12 cellular contexts compared by ENCODE assay signal in genomic region chr14:54570651-54571415, GRCh38. TPM values are rescaled to one million over a fixed set of nuclear protein-coding genes. Genes with fewer than 3 reads are reported as not detected.
A peak's percentile ranks its signal among the peaks of the same experiment; 100 is the strongest.
DNase-seq lines count a peak whose midpoint lies in the region; ATAC-seq, FAIRE-seq and TF ChIP-seq lines count a peak whose summit lies in the region.
"Had no signal": no experiment of that assay in that cellular context is flagged by ENCODE, and none has a peak within 500 bp of the region (broad histone marks: within the 10 kb centered on the region; RNA-seq: fewer than 3 reads in every experiment).

No MANE protein-coding gene starts in this region.

- CTCF ChIA-PET in mammary epithelial cell (lab: Charles Lee; ENCODE audit: low non-redundant PET): interaction anchor here (0.5 kb wide), 1 partner anchor 676 kb away, joined by 7 read pairs; no protein-coding TSS in a partner anchor

- H3K9me3 ChIP-seq in left ventricle myocardium inferior (replicated peaks) (peaks cover 11% of the 10 kb centered on the region), mammary epithelial cell (replicated peaks; ENCODE audit: insufficient read depth, low read length) (no peaks in the 10 kb centered on the region), keratinocyte (ENCODE audit: control insufficient read depth, low read depth, low read length) (no peaks in the 10 kb centered on the region)
- H3K9me3 ChIP-seq in effector memory CD4-positive, alpha-beta T cell (ENCODE audit: control insufficient read depth, low read length): no peaks in the 10 kb centered on the region

- H3K4me1 ChIP-seq in left ventricle myocardium inferior (peaks cover 97% of the 10 kb centered on the region), mammary epithelial cell (ENCODE audit: insufficient read depth, low read length) (peaks cover 25% of the 10 kb centered on the region), keratinocyte (ENCODE audit: control insufficient read depth, extremely low read depth, insufficient read depth, low read length) (peaks cover 35% of the 10 kb centered on the region)
- H3K4me1 ChIP-seq in effector memory CD4-positive, alpha-beta T cell (ENCODE audit: control insufficient read depth, insufficient read depth, low read length, poor library complexity, severe bottlenecking): peaks cover 5% of the 10 kb centered on the region

- H2AFZ ChIP-seq in mammary epithelial cell (ENCODE audit: low read depth, low read length): no peak overlapping the region
- no peak overlapping the region for H2AFZ ChIP-seq in keratinocyte (ENCODE audit: control insufficient read depth, low read length)

- H3K9ac ChIP-seq in mammary epithelial cell (ENCODE audit: insufficient read depth, low read length) (peak overlapping the region; percentile 47), keratinocyte (ENCODE audit: control insufficient read depth, extremely low read depth, insufficient read depth, low read length) (peak overlapping the region; percentile 90)

- H3K27ac ChIP-seq in left ventricle myocardium inferior (replicated peaks) (peak overlapping the region; percentile 99), mammary epithelial cell (ENCODE audit: insufficient read depth, low read depth, low read length) (peak overlapping the region; percentile 88), keratinocyte (ENCODE audit: control insufficient read depth, insufficient read depth, low read length) (peak overlapping the region; percentile 94)
- H3K27ac ChIP-seq in effector memory CD4-positive, alpha-beta T cell (ENCODE audit: insufficient read depth, low read length, poor library complexity, severe bottlenecking): no peak overlapping the region
- H3K27ac ChIP-seq: C4-2B had no signal

- WGBS in mammary epithelial cell (ENCODE audit: low coverage, missing lambda C conversion rate): 66% methylated on average over 5 of the region's 5 CpGs

- peaks cover 90% of the 10 kb centered on the region for H3K79me2 ChIP-seq in mammary epithelial cell (ENCODE audit: insufficient read depth, low read length)
- H3K79me2 ChIP-seq in keratinocyte (ENCODE audit: control insufficient read depth, insufficient read depth, low read length): peaks cover 80% of the 10 kb centered on the region

- intact Hi-C loops in left ventricle myocardium inferior (cut with micrococcal nuclease) (loop anchor here (5.0 kb wide), 1 partner anchor 121 kb away; no protein-coding TSS in a partner anchor), Right ventricle myocardium superior (cut with DNase I) (no loop called here), mammary epithelial cell (cut with micrococcal nuclease) (no loop called here)

- dilution Hi-C loops in mammary epithelial cell (cut with HindIII; ENCODE audit: low sequenced_read_pairs) (no loop called here), keratinocyte (cut with MboI; ENCODE audit: extremely low pct_ligation_motif_present, low sequenced_read_pairs) (no loop called here)

- BruUV-seq in mammary epithelial cell (replicated peaks; lab: Mats Ljungman, UMichigan): no TSS peak

- H3K4me2 ChIP-seq in mammary epithelial cell (ENCODE audit: insufficient read depth, low read depth, low read length) (peak overlapping the region; percentile 100), keratinocyte (ENCODE audit: control insufficient read depth, extremely low read depth, insufficient read depth, low read depth, low read length) (peak overlapping the region; percentile 95)

- H4K20me1 ChIP-seq in mammary epithelial cell (ENCODE audit: insufficient read depth, low read length) (no peaks in the 10 kb centered on the region), keratinocyte (ENCODE audit: control insufficient read depth, extremely low read depth, insufficient read depth, low read length) (no peaks in the 10 kb centered on the region)

- peaks cover 2% of the 10 kb centered on the region for H3K9me1 ChIP-seq in keratinocyte (ENCODE audit: control insufficient read depth, extremely low read depth, insufficient read depth, low read length)

- no peaks in the 10 kb centered on the region for H3K27me3 ChIP-seq in left ventricle myocardium inferior (ENCODE audit: low read depth)
- H3K27me3 ChIP-seq in mammary epithelial cell (ENCODE audit: insufficient read depth, low read length): no peaks in the 10 kb centered on the region
- H3K27me3 ChIP-seq in keratinocyte (ENCODE audit: control insufficient read depth, extremely low read depth, insufficient read depth, low read length): no peaks in the 10 kb centered on the region
- no peaks in the 10 kb centered on the region for H3K27me3 ChIP-seq in effector memory CD4-positive, alpha-beta T cell (replicated peaks; ENCODE audit: control insufficient read depth, insufficient read depth, low read length, poor library complexity, severe bottlenecking)

- peak overlapping the region; percentile 89 for H3K4me3 ChIP-seq in left ventricle myocardium inferior
- H3K4me3 ChIP-seq in mammary epithelial cell (replicated peaks in 1 of 3; ENCODE audit: insufficient read depth in 1 of 3, low read depth in 2 of 3, low read length in 3 of 3): peak overlapping the region in 2 of 3 experiments; percentile 14 to 18
- H3K4me3 ChIP-seq in keratinocyte (ENCODE audit: control insufficient read depth in 2 of 3, extremely low read depth in 1 of 3, insufficient read depth in 2 of 3, low read depth in 1 of 3, low read length in 3 of 3): peak overlapping the region; percentile 9 to 76 (median 61)
- no peak overlapping the region for H3K4me3 ChIP-seq in effector memory CD4-positive, alpha-beta T cell (ENCODE audit: insufficient read depth, low read depth, low read length, poor library complexity, severe bottlenecking)

- H3K36me3 ChIP-seq in left ventricle myocardium inferior (peaks cover 20% of the 10 kb centered on the region), mammary epithelial cell (ENCODE audit: insufficient read depth, low read length) (peaks cover 11% of the 10 kb centered on the region), keratinocyte (ENCODE audit: control insufficient read depth in 2 of 2, extremely low read depth in 1 of 2, insufficient read depth in 2 of 2, low read length in 2 of 2) (peaks cover 7 to 33% of the 10 kb centered on the region in 2 experiments)
- no peaks in the 10 kb centered on the region for H3K36me3 ChIP-seq in effector memory CD4-positive, alpha-beta T cell (ENCODE audit: control insufficient read depth, insufficient read depth, low read length)

- ATAC-seq in Right ventricle myocardium superior (ENCODE audit: poor library complexity) (no peak), HG02852 (IDR thresholded peaks at IDR 0.05; ENCODE audit: unreplicated experiment) (no peak)
- ATAC-seq: activated naive CD8-positive, alpha-beta T cell treated with anti-CD3 and anti-CD28 coated beads, Interleukin-2, amount 50 U/mL, for 24 hours had no signal

- peak; percentile 26 for FAIRE-seq in keratinocyte (lab: Jason Lieb, UNC)

- DNase-seq in left ventricle myocardium inferior (no peak), Right ventricle myocardium superior (no peak), mammary epithelial cell (peak; percentile 75), keratinocyte (ENCODE audit: low read depth, low spot score) (no peak), SW480 (ENCODE audit: low spot score) (no peak), NCI-H2107 treated with DMSO at 0.1 percent for 48 hours (lab: John Stamatoyannopoulos, UW; ENCODE audit: unreplicated experiment) (no peak)
- no peak for DNase-seq in effector memory CD4-positive, alpha-beta T cell
- DNase-seq: activated CD4-positive, alpha-beta T cell treated with anti-CD3 and anti-CD28 coated beads, Interleukin-2, amount 50 U/mL, for 1 hour; activated naive CD8-positive, alpha-beta T cell treated with anti-CD3 and anti-CD28 coated beads, Interleukin-2, amount 50 U/mL, for 24 hours; hippocampal formation had no signal

- TF ChIP-seq CTCF in left ventricle myocardium inferior (IDR thresholded peaks at IDR 0.05; ENCODE audit: borderline replicate concordance): no peak
- TF ChIP-seq CTCF in mammary epithelial cell (conservative IDR thresholded peaks at IDR 0.05 in 1 of 2, IDR thresholded peaks at IDR 0.05 in 1 of 2; ENCODE audit: extremely low read depth in 1 of 2, insufficient read depth in 1 of 2, low read depth in 1 of 2, low read length in 2 of 2): no peak
- no peak for TF ChIP-seq CTCF in keratinocyte (optimal IDR thresholded peaks at IDR 0.05 in 1 of 3, IDR thresholded peaks at IDR 0.05 in 1 of 3, conservative IDR thresholded peaks at IDR 0.05 in 1 of 3; ENCODE audit: extremely low read depth in 1 of 3, insufficient read depth in 2 of 3, low read length in 3 of 3)

- in situ Hi-C loops in mammary epithelial cell (cut with MboI; ENCODE audit: low sequenced_read_pairs in 2 of 2): loop anchor here (5.0 to 10.0 kb wide), 2 partner anchors 114 to 116 kb away; no protein-coding TSS in a partner anchor

RNA-seq across cellular contexts. Expression of gene SAMD4A, which starts 3.9 kb away (rescaled TPM):
- 173 TPM for total RNA-seq in left ventricle myocardium inferior
- total RNA-seq in Right ventricle myocardium superior: 149 TPM
- total RNA-seq in mammary epithelial cell: 10 to 100 TPM; 42.0 to 48.8 TPM
- polyA plus RNA-seq in mammary epithelial cell: 5.6 TPM
- 61.9 TPM for polyA minus RNA-seq in mammary epithelial cell
- 10.5 to 16.2 TPM (median 11.3 TPM) in 3 replicates for polyA plus RNA-seq in keratinocyte
- polyA plus RNA-seq in keratinocyte (2011; ENCODE audit: low read depth): 10.2 TPM
- 16.9 and 18.0 TPM in 2 replicates for polyA plus RNA-seq in keratinocyte (2011; cell fraction: cytosol; rRNA removed)
- 66.2 and 90.8 TPM in 2 replicates for polyA plus RNA-seq in keratinocyte (2011; cell fraction: nucleus; rRNA removed)
- 11.9 and 20.4 TPM in 2 replicates for polyA plus RNA-seq in keratinocyte (2012; ENCODE audit: low replicate concordance)
- 33.7 to 69.4 TPM (median 42.7 TPM) in 3 replicates for polyA minus RNA-seq in keratinocyte
- 30.1 TPM for polyA minus RNA-seq in keratinocyte (2011; cell fraction: cytosol; rRNA and poly(A)+ RNA removed)
- 65.0 and 134 TPM in 2 replicates for polyA minus RNA-seq in keratinocyte (2011; cell fraction: nucleus; rRNA and poly(A)+ RNA removed)
